In genomic region chr18:9708882-9709877, GRCh38 we compare ENCODE assay signal across 8 cellular contexts. TPM values are rescaled to one million over a fixed set of nuclear protein-coding genes. Genes with fewer than 3 reads are reported as not detected.
DNase-seq lines count a peak whose midpoint lies in the region; ATAC-seq and TF ChIP-seq lines count a peak whose summit lies in the region.

No MANE protein-coding gene starts in this region.

- no peaks in the 10 kb centered on the region for H3K27me3 ChIP-seq in BJ (ENCODE audit: control insufficient read depth, insufficient read depth, low read length)
- no peaks in the 10 kb centered on the region for H3K27me3 ChIP-seq in ascending aorta
- H3K27me3 ChIP-seq in skeletal muscle tissue (ENCODE audit: control insufficient read depth in 3 of 3, insufficient read depth in 3 of 3, low read length in 3 of 3) = peaks cover 7 to 28% (median 24%) of the 10 kb centered on the region in 3 donors

- H3K36me3 ChIP-seq in BJ (ENCODE audit: control insufficient read depth, insufficient read depth, low read length) (no peaks in the 10 kb centered on the region), ascending aorta (no peaks in the 10 kb centered on the region), skeletal muscle tissue (ENCODE audit: control insufficient read depth in 3 of 3, insufficient read depth in 3 of 3, low read length in 3 of 3) (no peaks in the 10 kb centered on the region)

- ATAC-seq in HG03432 (IDR thresholded peaks at IDR 0.05; ENCODE audit: unreplicated experiment) (peak; percentile 6), HG02610 (IDR thresholded peaks at IDR 0.05; ENCODE audit: unreplicated experiment) (no peak), GM21423 (IDR thresholded peaks at IDR 0.05; ENCODE audit: unreplicated experiment) (no peak)

- intact Hi-C loops in ascending aorta (cut with DNase I) = loop anchor here (1.0 to 5.0 kb wide), 4 partner anchors 34 to 206 kb away; partner anchors contain the start of gene VAPA

- H3K9me3 ChIP-seq in ascending aorta = no peaks in the 10 kb centered on the region
- no peaks in the 10 kb centered on the region for H3K9me3 ChIP-seq in iPS-18c (ENCODE audit: control insufficient read depth, insufficient read depth, low read length)
- no peaks in the 10 kb centered on the region for H3K9me3 ChIP-seq in skeletal muscle tissue (ENCODE audit: control insufficient read depth in 3 of 3, low read length in 3 of 3)

- CTCF ChIA-PET in BJ (lab: Yijun Ruan, JAX) = interaction anchor here (0.6 kb wide), 1 partner anchor 20 kb away, joined by 3 read pairs; no protein-coding TSS in a partner anchor

- H3K4me1 ChIP-seq in ascending aorta (peaks cover 0 to 33% of the 10 kb centered on the region in 2 donors), skeletal muscle tissue (ENCODE audit: control insufficient read depth in 3 of 3, insufficient read depth in 3 of 3, low read length in 3 of 3) (peaks cover 16 to 17% (median 17%) of the 10 kb centered on the region in 3 donors)

- POLR2A ChIA-PET in BJ (lab: Charles Lee) = no interaction called here

- peak overlapping the region; percentile 38 to 71 (median 69) for H3K9ac ChIP-seq in skeletal muscle tissue (ENCODE audit: low read depth in 1 of 3, low read length in 3 of 3)

- H3K4me3 ChIP-seq in BJ (ENCODE audit: low read depth, low read length) (peak overlapping the region; percentile 69), ascending aorta (peak overlapping the region; percentile 78 to 81), iPS-18c (ENCODE audit: insufficient read depth, low read depth, low read length) (peak overlapping the region; percentile 65), skeletal muscle tissue (ENCODE audit: low read length in 3 of 3) (peak overlapping the region; percentile 64 to 75 (median 75))

- H3K27ac ChIP-seq in ascending aorta (peak overlapping the region; percentile 85 to 99), skeletal muscle tissue (ENCODE audit: low read depth, low read length) (peak overlapping the region; percentile 74)

- TF ChIP-seq CTCF in BJ (IDR thresholded peaks at IDR 0.05; ENCODE audit: insufficient read depth, low read depth, low read length) = no peak
- TF ChIP-seq CTCF in ascending aorta (IDR thresholded peaks at IDR 0.05) = no peak

- DNase-seq in BJ (ENCODE audit: low read depth) = no peak
- DNase-seq in ascending aorta (ENCODE audit: low spot score in 2 of 2) = peak in 1 of 2 donors; percentile 67
- no peak for DNase-seq in UCSD-AML1 (lab: John Stamatoyannopoulos, UW; ENCODE audit: unreplicated experiment)

RNA-seq across cellular contexts. Expression of gene RAB31, which starts 1.1 kb away (rescaled TPM):
- 30.5 and 37.2 TPM in 2 replicates for polyA plus RNA-seq in BJ (2011; rRNA removed)
- polyA minus RNA-seq in BJ (2011; rRNA and poly(A)+ RNA removed) = 25.3 and 44.7 TPM in 2 replicates
- total RNA-seq in ascending aorta (36.8 TPM), skeletal muscle tissue (16.7 TPM)
